14 cellular contexts compared by ENCODE assay signal in the genomic region with DNA sequence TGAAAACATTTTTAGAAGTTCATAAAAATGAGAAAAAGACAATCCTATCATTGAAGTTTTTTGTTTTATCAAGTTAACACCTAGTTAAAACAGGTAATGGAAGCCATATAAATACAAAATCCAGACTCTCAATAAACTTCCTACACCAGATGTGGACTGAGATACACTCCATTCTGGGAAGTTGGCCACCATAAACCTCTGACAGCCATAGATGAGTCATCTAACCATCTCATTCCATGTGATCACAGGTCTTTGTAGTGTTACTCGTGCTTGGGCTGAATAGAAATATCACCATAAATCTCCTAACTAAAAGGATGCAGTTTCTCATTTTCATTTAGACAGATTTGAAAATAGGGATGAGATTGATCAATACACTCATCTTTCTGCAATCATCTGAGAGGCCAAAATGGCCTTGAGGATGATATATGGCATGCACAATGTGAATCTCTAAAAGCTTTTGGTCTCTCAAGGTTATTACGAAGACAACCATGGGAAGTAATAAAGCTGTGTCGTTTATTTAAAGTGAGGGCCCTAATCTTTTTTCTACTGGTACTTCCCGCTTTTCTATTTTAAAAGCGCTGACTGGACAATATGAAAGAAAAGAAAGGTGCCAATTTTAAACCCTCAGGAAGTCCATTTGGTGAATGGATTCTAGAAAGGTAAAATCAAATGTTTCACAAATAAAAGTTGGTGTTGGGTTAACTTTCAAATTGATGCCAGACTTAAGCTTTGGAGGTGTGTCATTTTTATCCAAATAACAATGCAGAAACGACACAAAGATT.
A peak's percentile ranks its signal among the peaks of the same experiment; 100 is the strongest.
DNase-seq lines count a peak whose midpoint lies in the region; ATAC-seq and TF ChIP-seq lines count a peak whose summit lies in the region.
"Had no signal": no experiment of that assay in that cellular context is flagged by ENCODE, and none has a peak within 500 bp of the region (broad histone marks: within the 10 kb centered on the region; RNA-seq: fewer than 3 reads in every experiment).

No MANE protein-coding gene starts in this region.

- H3K4me1 ChIP-seq in breast epithelium: no peaks in the 10 kb centered on the region
- H3K4me1 ChIP-seq in adipocyte (ENCODE audit: control insufficient read depth, insufficient read depth, low read length): no peaks in the 10 kb centered on the region
- H3K4me1 ChIP-seq in uterus: no peaks in the 10 kb centered on the region
- H3K4me1 ChIP-seq: esophagus squamous epithelium had no signal

- no peaks in the 10 kb centered on the region for H3K36me3 Mint-ChIP-seq in MCF 10A (ENCODE audit: insufficient read depth, unreplicated experiment)
- H3K36me3 Mint-ChIP-seq in activated T-helper 2 cell treated with anti-CD3 and anti-CD28 coated beads, Interferon-gamma antibody, Interleukin-2, Interleukin-4, amounts not matched to agents 10 μg/mL and 5 μg/mL and 100 μg/mL, durations not matched to agents 14 hours and 24 hours and 36 hours (ENCODE audit: low read depth): no peaks in the 10 kb centered on the region

- H3K27me3 ChIP-seq in breast epithelium (no peaks in the 10 kb centered on the region), adipocyte (replicated peaks; ENCODE audit: control insufficient read depth, insufficient read depth, low read length) (no peaks in the 10 kb centered on the region), uterus (no peaks in the 10 kb centered on the region)
- H3K27me3 ChIP-seq: ovary had no signal

- no peak for TF ChIP-seq POLR2A in breast epithelium (IDR thresholded peaks at IDR 0.05)
- no peak for TF ChIP-seq POLR2A in uterus (IDR thresholded peaks at IDR 0.05)

- no peak for ATAC-seq in GM21529 (IDR thresholded peaks at IDR 0.05; ENCODE audit: unreplicated experiment)
- no peak for ATAC-seq in stimulated activated naive CD8-positive, alpha-beta T cell treated with anti-CD3 and anti-CD28 coated beads, Interleukin-15, amount 100 ng/mL, for 72 hours

- no peak overlapping the region for H3K4me3 Mint-ChIP-seq in MCF 10A (ENCODE audit: unreplicated experiment)
- no peak overlapping the region for H3K4me3 Mint-ChIP-seq in activated T-helper 2 cell treated with anti-CD3 and anti-CD28 coated beads, Interferon-gamma antibody, Interleukin-2, Interleukin-4, amounts not matched to agents 10 μg/mL and 5 μg/mL and 100 μg/mL, durations not matched to agents 14 hours and 24 hours and 36 hours (ENCODE audit: low read depth)
- no peak overlapping the region for H3K4me3 Mint-ChIP-seq in stimulated activated naive CD8-positive, alpha-beta T cell treated with anti-CD3 and anti-CD28 coated beads, Interleukin-15, amount 100 ng/mL, for 72 hours

- intact Hi-C loops in MCF 10A (cut with micrococcal nuclease): loop anchor here (1.0 kb wide), 4 partner anchors 111 to 250 kb away; no protein-coding TSS in a partner anchor
- intact Hi-C loops in breast epithelium (cut with DNase I; ENCODE audit: low total_unique reads): no loop called here
- intact Hi-C loops in uterus (cut with DNase I; ENCODE audit: low total_unique reads): loop anchor here (10.0 kb wide), 1 partner anchor 197 kb away; no protein-coding TSS in a partner anchor
- intact Hi-C loops in activated T-helper 2 cell treated with anti-CD3 and anti-CD28 coated beads, Interferon-gamma antibody, Interleukin-2, Interleukin-4, amounts not matched to agents 10 μg/mL and 5 μg/mL and 100 μg/mL, durations not matched to agents 14 hours and 24 hours and 36 hours (cut with micrococcal nuclease): loop anchor here (2.0 to 5.0 kb wide), 3 partner anchors 113 to 303 kb away; no protein-coding TSS in a partner anchor

- H3K27ac Mint-ChIP-seq in MCF 10A (ENCODE audit: low read depth, unreplicated experiment): no peak overlapping the region
- no peak overlapping the region for H3K27ac Mint-ChIP-seq in activated T-helper 2 cell treated with anti-CD3 and anti-CD28 coated beads, Interferon-gamma antibody, Interleukin-2, Interleukin-4, amounts not matched to agents 10 μg/mL and 5 μg/mL and 100 μg/mL, durations not matched to agents 14 hours and 24 hours and 36 hours
- no peak overlapping the region for H3K27ac Mint-ChIP-seq in stimulated activated naive CD8-positive, alpha-beta T cell treated with anti-CD3 and anti-CD28 coated beads, Interleukin-15, amount 100 ng/mL, for 72 hours

- POLR2A ChIA-PET in MCF 10A (lab: Yijun Ruan, JAX): interaction anchor here (1.4 kb wide), 1 partner anchor 111 kb away, joined by 5 read pairs; no protein-coding TSS in a partner anchor

- no peaks in the 10 kb centered on the region for H3K27me3 Mint-ChIP-seq in MCF 10A (ENCODE audit: insufficient read depth, unreplicated experiment)
- H3K27me3 Mint-ChIP-seq in activated T-helper 2 cell treated with anti-CD3 and anti-CD28 coated beads, Interferon-gamma antibody, Interleukin-2, Interleukin-4, amounts not matched to agents 10 μg/mL and 5 μg/mL and 100 μg/mL, durations not matched to agents 14 hours and 24 hours and 36 hours (ENCODE audit: low read depth): peaks cover 48% of the 10 kb centered on the region
- H3K27me3 Mint-ChIP-seq in stimulated activated naive CD8-positive, alpha-beta T cell treated with anti-CD3 and anti-CD28 coated beads, Interleukin-15, amount 100 ng/mL, for 72 hours: peaks cover 31% of the 10 kb centered on the region

- TF ChIP-seq CTCF in MCF 10A (IDR thresholded peaks at IDR 0.05; ENCODE audit: unreplicated experiment): no peak
- no peak for TF ChIP-seq CTCF in breast epithelium (IDR thresholded peaks at IDR 0.05)
- no peak for TF ChIP-seq CTCF in foreskin fibroblast (IDR thresholded peaks at IDR 0.05; ENCODE audit: low read depth, low read length)
- TF ChIP-seq CTCF in uterus (IDR thresholded peaks at IDR 0.05): no peak

- H3K4me1 Mint-ChIP-seq in MCF 10A (ENCODE audit: insufficient read depth, unreplicated experiment): peaks cover 19% of the 10 kb centered on the region
- H3K4me1 Mint-ChIP-seq in activated T-helper 2 cell treated with anti-CD3 and anti-CD28 coated beads, Interferon-gamma antibody, Interleukin-2, Interleukin-4, amounts not matched to agents 10 μg/mL and 5 μg/mL and 100 μg/mL, durations not matched to agents 14 hours and 24 hours and 36 hours (ENCODE audit: low read depth): peaks cover 6% of the 10 kb centered on the region
- peaks cover 5% of the 10 kb centered on the region for H3K4me1 Mint-ChIP-seq in stimulated activated naive CD8-positive, alpha-beta T cell treated with anti-CD3 and anti-CD28 coated beads, Interleukin-15, amount 100 ng/mL, for 72 hours

- no peaks in the 10 kb centered on the region for H3K9me3 Mint-ChIP-seq in MCF 10A (ENCODE audit: unreplicated experiment)
- no peaks in the 10 kb centered on the region for H3K9me3 Mint-ChIP-seq in activated T-helper 2 cell treated with anti-CD3 and anti-CD28 coated beads, Interferon-gamma antibody, Interleukin-2, Interleukin-4, amounts not matched to agents 10 μg/mL and 5 μg/mL and 100 μg/mL, durations not matched to agents 14 hours and 24 hours and 36 hours
- no peaks in the 10 kb centered on the region for H3K9me3 Mint-ChIP-seq in stimulated activated naive CD8-positive, alpha-beta T cell treated with anti-CD3 and anti-CD28 coated beads, Interleukin-15, amount 100 ng/mL, for 72 hours

- H3K9me3 ChIP-seq in breast epithelium: no peaks in the 10 kb centered on the region
- H3K9me3 ChIP-seq in adipocyte (ENCODE audit: control insufficient read depth, low read length): no peaks in the 10 kb centered on the region
- no peaks in the 10 kb centered on the region for H3K9me3 ChIP-seq in uterus
- H3K9me3 ChIP-seq: esophagus squamous epithelium, ovary, stomach had no signal

- no peaks in the 10 kb centered on the region for H3K36me3 ChIP-seq in breast epithelium
- H3K36me3 ChIP-seq in adipocyte (ENCODE audit: control insufficient read depth, insufficient read depth, low read length, severe bottlenecking): no peaks in the 10 kb centered on the region
- H3K36me3 ChIP-seq in uterus: no peaks in the 10 kb centered on the region
- H3K36me3 ChIP-seq: esophagus squamous epithelium, left ventricle myocardium inferior, ovary, stomach had no signal

- CTCF ChIA-PET in MCF 10A (lab: Yijun Ruan, JAX): interaction anchor here (0.6 to 13.3 kb wide), 36 partner anchors 8 to 321 kb away, joined by 3 to 340 read pairs (median 6); partner anchors contain the start of gene ALDH1A2

- H3K4me3 ChIP-seq in breast epithelium (no peak overlapping the region), adipocyte (ENCODE audit: low read length) (no peak overlapping the region), foreskin fibroblast (ENCODE audit: low read depth in 1 of 2, low read length in 2 of 2) (no peak overlapping the region), uterus (no peak overlapping the region)
- H3K4me3 ChIP-seq: esophagus squamous epithelium, left ventricle myocardium inferior, ovary, stomach had no signal

- no TSS peak for BruUV-seq in MCF 10A (replicated peaks; lab: Mats Ljungman, UMichigan)

- no peak overlapping the region for H3K9ac ChIP-seq in adipocyte (ENCODE audit: low read length)

- DNase-seq in MCF 10A (ENCODE audit: unreplicated experiment) (peak; percentile 76), breast epithelium (ENCODE audit: low spot score in 2 of 2) (no peak), adipocyte (ENCODE audit: low read depth) (peak; percentile 68), foreskin fibroblast (peak; percentile 83 to 92), uterus (peak in 1 of 2 donors; percentile 49)
- DNase-seq in activated T-helper 2 cell treated with anti-CD3 and anti-CD28 coated beads, Interferon-gamma antibody, Interleukin-2, Interleukin-4, amounts not matched to agents 10 μg/mL and 5 μg/mL and 100 μg/mL, durations not matched to agents 14 hours and 24 hours and 36 hours (ENCODE audit: low spot score): no peak
- no peak for DNase-seq in stimulated activated naive CD8-positive, alpha-beta T cell treated with anti-CD3 and anti-CD28 coated beads, Interleukin-15, amount 100 ng/mL, for 72 hours
- DNase-seq: aorta, esophagus squamous epithelium, left ventricle myocardium inferior, NCI-H2081 treated with DMSO at 0.1 percent for 48 hours, ovary, stomach had no signal

- H3K27ac ChIP-seq in breast epithelium (peak overlapping the region in 1 of 2 donors; percentile 10), uterus (peak overlapping the region; percentile 38 to 55)
- H3K27ac ChIP-seq: esophagus squamous epithelium, left ventricle myocardium inferior, ovary, stomach had no signal

Comparison
In these comparisons a context has a peak if more than half of its experiments do, and no peak if none do; other contexts are left out.
1. DNase-seq: peak in MCF 10A (single experiment), adipocyte (single experiment) and foreskin fibroblast (2 of 2); none in breast epithelium (0 of 2), activated T-helper 2 cell treated with anti-CD3 and anti-CD28 coated beads, Interferon-gamma antibody, Interleukin-2, Interleukin-4, amounts not matched to agents 10 μg/mL and 5 μg/mL and 100 μg/mL, durations not matched to agents 14 hours and 24 hours and 36 hours (single experiment) and stimulated activated naive CD8-positive, alpha-beta T cell treated with anti-CD3 and anti-CD28 coated beads, Interleukin-15, amount 100 ng/mL, for 72 hours (0 of 2).